In genomic region chr12:75722714-75723200, GRCh38 we compare ENCODE assay signal across 1 cellular context.
A peak's percentile ranks its signal among the peaks of the same experiment; 100 is the strongest.
TF ChIP-seq lines count a peak whose summit lies in the region.

No MANE protein-coding gene starts in this region.

TF ChIP-seq in HepG2, 621 proteins besides CTCF, POLR2A, EP300 and RAD21 (continued from another document and continues in another):
- peak; percentile 89 for TF ChIP-seq HOMEZ (CRISPR knock-in tag; IDR thresholded peaks at IDR 0.05; ENCODE audit: low read depth)
- TF ChIP-seq REST (IDR thresholded peaks at IDR 0.05; ENCODE audit: borderline replicate concordance in 1 of 2, low read depth in 1 of 2, low read length in 2 of 2): no peak
- no peak for TF ChIP-seq CBX2 (IDR thresholded peaks at IDR 0.05; ENCODE audit: low read depth, low read length)
- TF ChIP-seq CBX2 (CRISPR knock-in tag; IDR thresholded peaks at IDR 0.05; ENCODE audit: low read depth): no peak
- no peak for TF ChIP-seq ZNF33B (CRISPR knock-in tag; IDR thresholded peaks at IDR 0.05)
- TF ChIP-seq ZNF337 (CRISPR knock-in tag; IDR thresholded peaks at IDR 0.05; ENCODE audit: borderline replicate concordance, low read depth): no peak
- TF ChIP-seq ZSCAN25 (CRISPR knock-in tag; IDR thresholded peaks at IDR 0.05): no peak
- TF ChIP-seq ZNF841 (CRISPR knock-in tag; IDR thresholded peaks at IDR 0.05; ENCODE audit: borderline replicate concordance): no peak
- TF ChIP-seq ZNF7 (CRISPR knock-in tag; IDR thresholded peaks at IDR 0.05): no peak
- TF ChIP-seq ETV6 (CRISPR knock-in tag; conservative IDR thresholded peaks at IDR 0.05): no peak
- TF ChIP-seq, protein P1, sequence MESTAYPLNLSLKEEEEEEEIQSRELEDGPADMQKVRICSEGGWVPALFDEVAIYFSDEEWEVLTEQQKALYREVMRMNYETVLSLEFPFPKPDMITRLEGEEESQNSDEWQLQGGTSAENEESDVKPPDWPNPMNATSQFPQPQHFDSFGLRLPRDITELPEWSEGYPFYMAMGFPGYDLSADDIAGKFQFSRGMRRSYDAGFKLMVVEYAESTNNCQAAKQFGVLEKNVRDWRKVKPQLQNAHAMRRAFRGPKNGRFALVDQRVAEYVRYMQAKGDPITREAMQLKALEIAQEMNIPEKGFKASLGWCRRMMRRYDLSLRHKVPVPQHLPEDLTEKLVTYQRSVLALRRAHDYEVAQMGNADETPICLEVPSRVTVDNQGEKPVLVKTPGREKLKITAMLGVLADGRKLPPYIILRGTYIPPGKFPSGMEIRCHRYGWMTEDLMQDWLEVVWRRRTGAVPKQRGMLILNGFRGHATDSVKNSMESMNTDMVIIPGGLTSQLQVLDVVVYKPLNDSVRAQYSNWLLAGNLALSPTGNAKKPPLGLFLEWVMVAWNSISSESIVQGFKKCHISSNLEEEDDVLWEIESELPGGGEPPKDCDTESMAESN (CRISPR knock-in tag; conservative IDR thresholded peaks at IDR 0.05): no peak
- TF ChIP-seq, protein P2, sequence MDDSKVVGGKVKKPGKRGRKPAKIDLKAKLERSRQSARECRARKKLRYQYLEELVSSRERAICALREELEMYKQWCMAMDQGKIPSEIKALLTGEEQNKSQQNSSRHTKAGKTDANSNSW (CRISPR knock-in tag; IDR thresholded peaks at IDR 0.05; ENCODE audit: borderline replicate concordance): no peak
- TF ChIP-seq ZNF776 (CRISPR knock-in tag; IDR thresholded peaks at IDR 0.05): no peak
- no peak for TF ChIP-seq SYNCRIP (IDR thresholded peaks at IDR 0.05; ENCODE audit: insufficient read depth, low read depth, low read length)
- TF ChIP-seq, protein P3, sequence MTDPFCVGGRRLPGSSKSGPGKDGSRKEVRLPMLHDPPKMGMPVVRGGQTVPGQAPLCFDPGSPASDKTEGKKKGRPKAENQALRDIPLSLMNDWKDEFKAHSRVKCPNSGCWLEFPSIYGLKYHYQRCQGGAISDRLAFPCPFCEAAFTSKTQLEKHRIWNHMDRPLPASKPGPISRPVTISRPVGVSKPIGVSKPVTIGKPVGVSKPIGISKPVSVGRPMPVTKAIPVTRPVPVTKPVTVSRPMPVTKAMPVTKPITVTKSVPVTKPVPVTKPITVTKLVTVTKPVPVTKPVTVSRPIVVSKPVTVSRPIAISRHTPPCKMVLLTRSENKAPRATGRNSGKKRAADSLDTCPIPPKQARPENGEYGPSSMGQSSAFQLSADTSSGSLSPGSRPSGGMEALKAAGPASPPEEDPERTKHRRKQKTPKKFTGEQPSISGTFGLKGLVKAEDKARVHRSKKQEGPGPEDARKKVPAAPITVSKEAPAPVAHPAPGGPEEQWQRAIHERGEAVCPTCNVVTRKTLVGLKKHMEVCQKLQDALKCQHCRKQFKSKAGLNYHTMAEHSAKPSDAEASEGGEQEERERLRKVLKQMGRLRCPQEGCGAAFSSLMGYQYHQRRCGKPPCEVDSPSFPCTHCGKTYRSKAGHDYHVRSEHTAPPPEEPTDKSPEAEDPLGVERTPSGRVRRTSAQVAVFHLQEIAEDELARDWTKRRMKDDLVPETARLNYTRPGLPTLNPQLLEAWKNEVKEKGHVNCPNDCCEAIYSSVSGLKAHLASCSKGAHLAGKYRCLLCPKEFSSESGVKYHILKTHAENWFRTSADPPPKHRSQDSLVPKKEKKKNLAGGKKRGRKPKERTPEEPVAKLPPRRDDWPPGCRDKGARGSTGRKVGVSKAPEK (CRISPR knock-in tag; IDR thresholded peaks at IDR 0.05; ENCODE audit: borderline replicate concordance): no peak
- no peak for TF ChIP-seq ZNF687 (CRISPR knock-in tag; IDR thresholded peaks at IDR 0.05)
- no peak for TF ChIP-seq SIN3B (IDR thresholded peaks at IDR 0.05; ENCODE audit: low read length)
- no peak for TF ChIP-seq ZNF567 (CRISPR knock-in tag; IDR thresholded peaks at IDR 0.05; ENCODE audit: borderline replicate concordance)
- no peak for TF ChIP-seq YEATS2 (CRISPR knock-in tag; IDR thresholded peaks at IDR 0.05; ENCODE audit: borderline replicate concordance)
- no peak for TF ChIP-seq SNAPC2 (CRISPR knock-in tag; IDR thresholded peaks at IDR 0.05)
- TF ChIP-seq, protein P4, sequence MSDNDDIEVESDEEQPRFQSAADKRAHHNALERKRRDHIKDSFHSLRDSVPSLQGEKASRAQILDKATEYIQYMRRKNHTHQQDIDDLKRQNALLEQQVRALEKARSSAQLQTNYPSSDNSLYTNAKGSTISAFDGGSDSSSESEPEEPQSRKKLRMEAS (IDR thresholded peaks at IDR 0.05): peak; percentile 62; the same call in 1 of the 2 replicates
- no peak for TF ChIP-seq HNF4A (CRISPR knock-in tag; IDR thresholded peaks at IDR 0.05)
- TF ChIP-seq, protein P5, sequence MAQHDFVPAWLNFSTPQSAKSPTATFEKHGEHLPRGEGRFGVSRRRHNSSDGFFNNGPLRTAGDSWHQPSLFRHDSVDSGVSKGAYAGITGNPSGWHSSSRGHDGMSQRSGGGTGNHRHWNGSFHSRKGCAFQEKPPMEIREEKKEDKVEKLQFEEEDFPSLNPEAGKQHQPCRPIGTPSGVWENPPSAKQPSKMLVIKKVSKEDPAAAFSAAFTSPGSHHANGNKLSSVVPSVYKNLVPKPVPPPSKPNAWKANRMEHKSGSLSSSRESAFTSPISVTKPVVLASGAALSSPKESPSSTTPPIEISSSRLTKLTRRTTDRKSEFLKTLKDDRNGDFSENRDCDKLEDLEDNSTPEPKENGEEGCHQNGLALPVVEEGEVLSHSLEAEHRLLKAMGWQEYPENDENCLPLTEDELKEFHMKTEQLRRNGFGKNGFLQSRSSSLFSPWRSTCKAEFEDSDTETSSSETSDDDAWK (CRISPR knock-in tag; IDR thresholded peaks at IDR 0.05): no peak
- TF ChIP-seq SMARCE1 (IDR thresholded peaks at IDR 0.05; ENCODE audit: borderline replicate concordance): no peak
- TF ChIP-seq RFXANK (CRISPR knock-in tag; IDR thresholded peaks at IDR 0.05): no peak
- TF ChIP-seq ERF (CRISPR knock-in tag; IDR thresholded peaks at IDR 0.05): 0 out of 2 replicates have a peak, but pooled peaks have one; percentile 29
- no peak for TF ChIP-seq TMF1 (CRISPR knock-in tag; IDR thresholded peaks at IDR 0.05; ENCODE audit: low read depth)
- TF ChIP-seq PHF8 (CRISPR knock-in tag; IDR thresholded peaks at IDR 0.05): no peak
- TF ChIP-seq, protein P6, sequence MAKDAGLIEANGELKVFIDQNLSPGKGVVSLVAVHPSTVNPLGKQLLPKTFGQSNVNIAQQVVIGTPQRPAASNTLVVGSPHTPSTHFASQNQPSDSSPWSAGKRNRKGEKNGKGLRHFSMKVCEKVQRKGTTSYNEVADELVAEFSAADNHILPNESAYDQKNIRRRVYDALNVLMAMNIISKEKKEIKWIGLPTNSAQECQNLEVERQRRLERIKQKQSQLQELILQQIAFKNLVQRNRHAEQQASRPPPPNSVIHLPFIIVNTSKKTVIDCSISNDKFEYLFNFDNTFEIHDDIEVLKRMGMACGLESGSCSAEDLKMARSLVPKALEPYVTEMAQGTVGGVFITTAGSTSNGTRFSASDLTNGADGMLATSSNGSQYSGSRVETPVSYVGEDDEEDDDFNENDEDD (CRISPR knock-in tag; IDR thresholded peaks at IDR 0.05; ENCODE audit: borderline replicate concordance): peak; percentile 51; the same call in 1 of the 2 replicates
- peak; percentile 94; the same call in 1 of the 2 replicates for TF ChIP-seq SOX5 (CRISPR knock-in tag; IDR thresholded peaks at IDR 0.05; ENCODE audit: borderline replicate concordance)
- TF ChIP-seq NFKBIZ (CRISPR knock-in tag; IDR thresholded peaks at IDR 0.05): no peak
- TF ChIP-seq TBX2 (CRISPR knock-in tag; IDR thresholded peaks at IDR 0.05; ENCODE audit: borderline replicate concordance): no peak
- peak; percentile 61; the same call in 1 of the 2 replicates for TF ChIP-seq ZNF644 (CRISPR knock-in tag; IDR thresholded peaks at IDR 0.05; ENCODE audit: low read depth)
- TF ChIP-seq ZNF350 (CRISPR knock-in tag; IDR thresholded peaks at IDR 0.05; ENCODE audit: borderline replicate concordance, low read depth): no peak
- TF ChIP-seq HMGA1 (CRISPR knock-in tag; conservative IDR thresholded peaks at IDR 0.05): no peak
- no peak for TF ChIP-seq AFF4 (CRISPR knock-in tag; IDR thresholded peaks at IDR 0.05)
- TF ChIP-seq ZNF572 (CRISPR knock-in tag; IDR thresholded peaks at IDR 0.05): no peak
- TF ChIP-seq SPEN (CRISPR knock-in tag; IDR thresholded peaks at IDR 0.05; ENCODE audit: low read depth): no peak
